In the genomic region with DNA sequence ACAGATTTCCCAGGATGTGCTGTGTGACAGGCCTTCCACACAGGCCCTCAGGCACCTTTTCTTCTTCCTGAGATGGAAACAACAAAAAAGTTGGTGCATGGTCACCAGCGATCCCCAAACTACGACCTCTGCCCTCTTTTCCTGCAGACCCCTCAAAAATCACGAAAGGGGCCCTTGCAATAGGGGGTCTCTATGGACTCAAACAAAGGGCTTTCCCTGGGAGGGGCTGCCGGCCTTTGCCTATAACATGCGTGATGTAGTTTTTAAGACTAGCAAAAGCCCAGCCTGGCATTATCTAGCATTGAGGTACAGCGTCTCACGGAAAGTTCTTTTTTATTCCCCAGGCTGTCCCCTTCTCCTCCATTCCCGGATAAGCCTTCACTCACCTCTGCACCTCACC, we compare ENCODE assay signal across 35 cellular contexts.
"Had no signal": no experiment of that assay in that cellular context is flagged by ENCODE, and none has a peak within 500 bp of the region (broad histone marks: within the 10 kb centered on the region; RNA-seq: fewer than 3 reads in every experiment).

No MANE protein-coding gene starts in this region.

- DNase-seq: activated B cell treated with CpG ODN at 0.5 μM for 24 hours; activated CD4-positive, alpha-beta memory T cell treated with anti-CD3 and anti-CD28 coated beads for 36 hours; activated CD4-positive, alpha-beta T cell treated with anti-CD3 and anti-CD28 coated beads for 4 hours; activated CD4-positive, alpha-beta T cell treated with anti-CD3 and anti-CD28 coated beads, Interleukin-2, amount 10 ng/mL, durations not matched to agents 24 days and 14 days; activated CD4-positive, alpha-beta T cell treated with anti-CD3 and anti-CD28 coated beads, Interleukin-2, amount 50 U/mL, for 1 hour; activated CD4-positive, alpha-beta T cell treated with anti-CD3 and anti-CD28 coated beads, Interleukin-2, amount 50 U/mL, for 4 hours; activated CD4-positive, CD25-positive, alpha-beta regulatory T cell treated with anti-CD3 and anti-CD28 coated beads, Interleukin-2, amount 50 U/mL, for 72 hours; activated CD8-positive, alpha-beta memory T cell treated with anti-CD3 and anti-CD28 coated beads, Interleukin-2, amount 50 U/mL, for 4 hours; activated CD8-positive, alpha-beta T cell treated with anti-CD3 and anti-CD28 coated beads for 36 hours; activated effector memory CD4-positive, alpha-beta T cell treated with anti-CD3 and anti-CD28 coated beads, Interleukin-2, amount 50 U/mL, for 16 hours; activated gamma-delta T cell treated with Interleukin-2 at 50 U/mL for 16 hours; activated naive CD4-positive, alpha-beta T cell; activated naive CD4-positive, alpha-beta T cell treated with anti-CD3 and anti-CD28 coated beads for 36 hours; activated naive CD8-positive, alpha-beta T cell treated with anti-CD3 and anti-CD28 coated beads for 36 hours; activated T-cell treated with anti-CD3 and anti-CD28 coated beads for 4 hours; activated T-cell treated with anti-CD3 and anti-CD28 coated beads, Interleukin-2, amount 50 U/mL, for 1 hour; activated T-cell treated with anti-CD3 and anti-CD28 coated beads, Interleukin-2, amount 50 U/mL, for 4 hours; activated T-cell treated with anti-CD3 and anti-CD28 coated beads, Interleukin-2, amount 50 U/mL, for 72 hours; adrenal gland; amniotic stem cell; aorta; body of pancreas; brain microvascular endothelial cell; central memory CD4-positive, alpha-beta T cell; SW 1271; T-helper 1 cell; T-helper 2 cell; T-helper 9 cell had no signal

- H3K36me3 Mint-ChIP-seq: activated CD4-positive, alpha-beta memory T cell treated with anti-CD3 and anti-CD28 coated beads for 36 hours; activated naive CD4-positive, alpha-beta T cell treated with anti-CD3 and anti-CD28 coated beads, Interleukin-2, amount 50 U/mL, for 72 hours; activated naive CD8-positive, alpha-beta T cell treated with anti-CD3 and anti-CD28 coated beads for 36 hours had no signal

- H3K9me3 Mint-ChIP-seq: activated B cell treated with CpG ODN at 0.5 μM for 24 hours; activated CD4-positive, alpha-beta memory T cell treated with anti-CD3 and anti-CD28 coated beads for 36 hours; activated CD4-positive, alpha-beta T cell treated with anti-CD3 and anti-CD28 coated beads, Interleukin-2, amount 10 ng/mL, durations not matched to agents 24 days and 14 days; activated CD8-positive, alpha-beta T cell treated with anti-CD3 and anti-CD28 coated beads for 36 hours; activated naive CD4-positive, alpha-beta T cell treated with anti-CD3 and anti-CD28 coated beads for 36 hours; activated naive CD4-positive, alpha-beta T cell treated with anti-CD3 and anti-CD28 coated beads, Interleukin-2, amount 50 U/mL, for 72 hours; activated naive CD8-positive, alpha-beta T cell treated with anti-CD3 and anti-CD28 coated beads for 36 hours; activated T-cell treated with anti-CD3 and anti-CD28 coated beads, Interleukin-2, amount 50 U/mL, for 4 hours; activated T-cell treated with anti-CD3 and anti-CD28 coated beads, Interleukin-2, amount 50 U/mL, for 72 hours; activated T-helper 1 cell treated with anti-CD3 and anti-CD28 coated beads, Interleukin-12 subunit alpha, Interleukin-12 subunit beta, Interleukin-2, Interleukin-4 antibody, amounts not matched to agents 30 ng/mL and 10 ng/mL and 1 ng/mL, durations not matched to agents 14 hours and 24 hours and 36 hours; activated T-helper 17 cell treated with anti-CD3 and anti-CD28 coated beads, Interleukin-2, amount 50 U/mL, for 72 hours; T-helper 1 cell treated with Interleukin-12 subunit alpha and Interleukin-12 subunit beta and Interleukin-4 antibody, amounts not matched to agents 30 μg/mL and 1 μg/mL, for 36 hours; T-helper 2 cell treated with Interferon-gamma antibody and Interleukin-4, amounts not matched to agents 5 μg/mL and 100 μg/mL, for 36 hours had no signal

- ATAC-seq: activated CD8-positive, alpha-beta T cell treated with anti-CD3 and anti-CD28 coated beads for 36 hours; activated naive CD4-positive, alpha-beta T cell treated with anti-CD3 and anti-CD28 coated beads, Interleukin-2, amount 50 U/mL, for 72 hours; activated T-cell treated with anti-CD3 and anti-CD28 coated beads, Interleukin-2, amount 50 U/mL, for 4 hours; activated T-cell treated with anti-CD3 and anti-CD28 coated beads, Interleukin-2, amount 50 U/mL, for 72 hours; activated T-helper 17 cell treated with anti-CD3 and anti-CD28 coated beads, Interleukin-2, amount 50 U/mL, for 72 hours; body of pancreas had no signal

- H3K4me3 ChIP-seq: adrenal gland, body of pancreas, breast epithelium had no signal

- H3K27me3 ChIP-seq: adrenal gland, body of pancreas, breast epithelium had no signal

- H3K9me3 ChIP-seq: adrenal gland, body of pancreas, breast epithelium had no signal

- H3K27ac ChIP-seq: adrenal gland, body of pancreas, brain microvascular endothelial cell, breast epithelium, VCaP had no signal

- H3K27ac Mint-ChIP-seq: activated B cell treated with CpG ODN at 0.5 μM for 24 hours; activated CD4-positive, alpha-beta memory T cell treated with anti-CD3 and anti-CD28 coated beads for 36 hours; activated CD4-positive, alpha-beta T cell treated with anti-CD3 and anti-CD28 coated beads, Interleukin-2, amount 10 ng/mL, durations not matched to agents 24 days and 14 days; activated CD8-positive, alpha-beta T cell treated with anti-CD3 and anti-CD28 coated beads for 36 hours; activated naive CD4-positive, alpha-beta T cell treated with anti-CD3 and anti-CD28 coated beads for 36 hours; activated naive CD4-positive, alpha-beta T cell treated with anti-CD3 and anti-CD28 coated beads, Interleukin-2, amount 50 U/mL, for 72 hours; activated naive CD8-positive, alpha-beta T cell treated with anti-CD3 and anti-CD28 coated beads for 36 hours; activated T-cell treated with anti-CD3 and anti-CD28 coated beads, Interleukin-2, amount 50 U/mL, for 72 hours; activated T-helper 1 cell treated with anti-CD3 and anti-CD28 coated beads, Interleukin-12 subunit alpha, Interleukin-12 subunit beta, Interleukin-2, Interleukin-4 antibody, amounts not matched to agents 30 ng/mL and 10 ng/mL and 1 ng/mL, durations not matched to agents 14 hours and 24 hours and 36 hours; activated T-helper 17 cell treated with anti-CD3 and anti-CD28 coated beads, Interleukin-2, amount 50 U/mL, for 72 hours; T-helper 1 cell treated with Interleukin-12 subunit alpha and Interleukin-12 subunit beta and Interleukin-4 antibody, amounts not matched to agents 30 μg/mL and 1 μg/mL, for 36 hours; T-helper 2 cell treated with Interferon-gamma antibody and Interleukin-4, amounts not matched to agents 5 μg/mL and 100 μg/mL, for 36 hours had no signal

- H3K36me3 ChIP-seq: adrenal gland, brain microvascular endothelial cell, breast epithelium had no signal

- H3K4me3 Mint-ChIP-seq: activated B cell treated with CpG ODN at 0.5 μM for 24 hours; activated CD4-positive, alpha-beta memory T cell treated with anti-CD3 and anti-CD28 coated beads for 36 hours; activated CD4-positive, alpha-beta T cell treated with anti-CD3 and anti-CD28 coated beads, Interleukin-2, amount 10 ng/mL, durations not matched to agents 24 days and 14 days; activated CD8-positive, alpha-beta T cell treated with anti-CD3 and anti-CD28 coated beads for 36 hours; activated naive CD4-positive, alpha-beta T cell treated with anti-CD3 and anti-CD28 coated beads for 36 hours; activated naive CD8-positive, alpha-beta T cell treated with anti-CD3 and anti-CD28 coated beads for 36 hours; activated T-cell treated with anti-CD3 and anti-CD28 coated beads, Interleukin-2, amount 50 U/mL, for 4 hours; activated T-cell treated with anti-CD3 and anti-CD28 coated beads, Interleukin-2, amount 50 U/mL, for 72 hours; activated T-helper 1 cell treated with anti-CD3 and anti-CD28 coated beads, Interleukin-12 subunit alpha, Interleukin-12 subunit beta, Interleukin-2, Interleukin-4 antibody, amounts not matched to agents 30 ng/mL and 10 ng/mL and 1 ng/mL, durations not matched to agents 14 hours and 24 hours and 36 hours; activated T-helper 17 cell treated with anti-CD3 and anti-CD28 coated beads, Interleukin-2, amount 50 U/mL, for 72 hours; T-helper 1 cell treated with Interleukin-12 subunit alpha and Interleukin-12 subunit beta and Interleukin-4 antibody, amounts not matched to agents 30 μg/mL and 1 μg/mL, for 36 hours; T-helper 2 cell treated with Interferon-gamma antibody and Interleukin-4, amounts not matched to agents 5 μg/mL and 100 μg/mL, for 36 hours had no signal
